In genomic region chr22:29836791-29837370, GRCh38 we compare ENCODE assay signal across 8 cellular contexts. TPM values are rescaled to one million over a fixed set of nuclear protein-coding genes. Genes with fewer than 3 reads are reported as not detected.
A peak's percentile ranks its signal among the peaks of the same experiment; 100 is the strongest.
DNase-seq lines count a peak whose midpoint lies in the region; ATAC-seq, FAIRE-seq and TF ChIP-seq lines count a peak whose summit lies in the region.
"Not testable (repeated sequence)": the region's sequence is repeated elsewhere in the genome, so short reads cannot be mapped to it uniquely, and the experiment has no call there.

No MANE protein-coding gene starts in this region.

- H3K9me3 ChIP-seq in CD8-positive, alpha-beta memory T cell (ENCODE audit: low read length); KOPT-K1 (ENCODE audit: insufficient read depth, low read length, poor library complexity, severe bottlenecking); HepG2 (ENCODE audit: low read length); tibial nerve: not testable (repeated sequence)

- not testable (repeated sequence) for H3K9me3 Mint-ChIP-seq in CD8-positive, alpha-beta memory T cell; T-helper 2 cell treated with Interferon-gamma antibody and Interleukin-4, amounts not matched to agents 5 μg/mL and 100 μg/mL, for 36 hours; activated naive CD8-positive, alpha-beta T cell treated with anti-CD3 and anti-CD28 coated beads for 36 hours; effector memory CD8-positive, alpha-beta T cell

- peaks cover 14% of the 10 kb centered on the region for H3K79me2 ChIP-seq in HepG2 (ENCODE audit: insufficient read depth, low read length)

- POLR2A ChIA-PET in CD8-positive, alpha-beta memory T cell (lab: Charles Lee) = interaction anchor here (1.3 kb wide), 1 partner anchor 13 kb away, joined by 3 read pairs; no protein-coding TSS in a partner anchor
- POLR2A ChIA-PET in HepG2 (lab: Yijun Ruan, JAX) = interaction anchor here (1.2 to 2.0 kb wide), 5 partner anchors 14 to 71 kb away, joined by 3 to 8 read pairs (median 4); partner anchors contain the start of genes UQCR10 and ZMAT5

- TF ChIP-seq POLR2A in HepG2 (IDR thresholded peaks at IDR 0.05; ENCODE audit: insufficient read depth in 1 of 2, low read depth in 2 of 2, low read length in 2 of 2); tibial nerve (IDR thresholded peaks at IDR 0.05): not testable (repeated sequence)

- DNase-seq in CD8-positive, alpha-beta memory T cell; T-helper 2 cell treated with Interferon-gamma antibody and Interleukin-4, amounts not matched to agents 5 μg/mL and 100 μg/mL, for 36 hours (ENCODE audit: low spot score); activated naive CD8-positive, alpha-beta T cell treated with anti-CD3 and anti-CD28 coated beads for 36 hours; effector memory CD8-positive, alpha-beta T cell; HepG2 (ENCODE audit: low spot score); tibial nerve (ENCODE audit: low spot score in 2 of 2): not testable (repeated sequence)
- peak; percentile 30 for DNase-seq in posterior vena cava (ENCODE audit: low spot score)

- not testable (repeated sequence) for H3K9ac ChIP-seq in HepG2 (ENCODE audit: insufficient read depth, low read depth, low read length)

- H3K27me3 ChIP-seq in CD8-positive, alpha-beta memory T cell (ENCODE audit: insufficient read depth, low read length, poor library complexity, severe bottlenecking); HepG2 (ENCODE audit: control insufficient read depth in 1 of 2, insufficient read depth in 2 of 2, low read length in 2 of 2); tibial nerve: not testable (repeated sequence)

- not testable (repeated sequence) for ATAC-seq in effector memory CD8-positive, alpha-beta T cell (replicated peaks); HepG2

- H3K27ac ChIP-seq in CD8-positive, alpha-beta memory T cell (ENCODE audit: low read depth, low read length); HepG2 (ENCODE audit: extremely low read length, insufficient read depth, low read length); tibial nerve: not testable (repeated sequence)
- H3K27ac ChIP-seq in KOPT-K1 (ENCODE audit: low read depth, low read length, poor library complexity, severe bottlenecking) = peak overlapping the region; percentile 62

- not testable (repeated sequence) for H3K4me3 ChIP-seq in CD8-positive, alpha-beta memory T cell (ENCODE audit: low read length)
- H3K4me3 ChIP-seq in HepG2 (replicated peaks in 1 of 3; ENCODE audit: insufficient read depth in 1 of 3, low read depth in 2 of 3, low read length in 3 of 3) (peak overlapping the region in 2 of 3 experiments; percentile 82 to 96; a peak in 3 of 6 replicates), tibial nerve (peak overlapping the region in 3 of 4 donors; percentile 87 to 97 (median 93))

- H3K36me3 Mint-ChIP-seq in CD8-positive, alpha-beta memory T cell = peaks cover 3 to 37% (median 8%) of the 10 kb centered on the region in 3 donors
- H3K36me3 Mint-ChIP-seq in T-helper 2 cell treated with Interferon-gamma antibody and Interleukin-4, amounts not matched to agents 5 μg/mL and 100 μg/mL, for 36 hours (ENCODE audit: low read depth) = peaks cover 24% of the 10 kb centered on the region
- H3K36me3 Mint-ChIP-seq in activated naive CD8-positive, alpha-beta T cell treated with anti-CD3 and anti-CD28 coated beads for 36 hours = not testable (repeated sequence)
- peaks cover 37% of the 10 kb centered on the region for H3K36me3 Mint-ChIP-seq in effector memory CD8-positive, alpha-beta T cell (ENCODE audit: insufficient read depth)

- H3K36me3 ChIP-seq in CD8-positive, alpha-beta memory T cell (ENCODE audit: insufficient read depth, low read length) = not testable (repeated sequence)
- H3K36me3 ChIP-seq in KOPT-K1 (ENCODE audit: insufficient read depth, low read length) (peaks cover 37% of the 10 kb centered on the region), HepG2 (replicated peaks in 1 of 2; ENCODE audit: control insufficient read depth in 1 of 2, insufficient read depth in 2 of 2, low read length in 2 of 2) (peaks cover 2 to 16% of the 10 kb centered on the region in 2 experiments), tibial nerve (peaks cover 0 to 36% (median 1%) of the 10 kb centered on the region in 3 donors)

- H3K4me3 Mint-ChIP-seq in CD8-positive, alpha-beta memory T cell = peak overlapping the region; percentile 91 to 100 (median 96)
- H3K4me3 Mint-ChIP-seq in T-helper 2 cell treated with Interferon-gamma antibody and Interleukin-4, amounts not matched to agents 5 μg/mL and 100 μg/mL, for 36 hours = peak overlapping the region; percentile 98
- H3K4me3 Mint-ChIP-seq in activated naive CD8-positive, alpha-beta T cell treated with anti-CD3 and anti-CD28 coated beads for 36 hours = peak overlapping the region; percentile 89
- H3K4me3 Mint-ChIP-seq in effector memory CD8-positive, alpha-beta T cell = peak overlapping the region; percentile 87 to 90

- intact Hi-C loops in HepG2 (cut with micrococcal nuclease; ENCODE audit: unreplicated experiment) = not testable (repeated sequence)
- intact Hi-C loops in posterior vena cava (cut with DNase I) = loop anchor here in 1 of 2 donors (10.0 kb wide), 1 partner anchor 168 kb away; no protein-coding TSS in a partner anchor

- H2AFZ ChIP-seq in HepG2 (ENCODE audit: low read length) = not testable (repeated sequence)

- not testable (repeated sequence) for TF ChIP-seq CTCF in HepG2 (CRISPR knock-in tag; IDR thresholded peaks at IDR 0.05); tibial nerve (IDR thresholded peaks at IDR 0.05)

- H4K20me1 ChIP-seq in HepG2 (ENCODE audit: insufficient read depth, low read length) = not testable (repeated sequence)

- peak overlapping the region; percentile 43 to 99 (median 81) for H3K27ac Mint-ChIP-seq in CD8-positive, alpha-beta memory T cell
- not testable (repeated sequence) for H3K27ac Mint-ChIP-seq in T-helper 2 cell treated with Interferon-gamma antibody and Interleukin-4, amounts not matched to agents 5 μg/mL and 100 μg/mL, for 36 hours
- H3K27ac Mint-ChIP-seq in activated naive CD8-positive, alpha-beta T cell treated with anti-CD3 and anti-CD28 coated beads for 36 hours = peak overlapping the region; percentile 78
- H3K27ac Mint-ChIP-seq in effector memory CD8-positive, alpha-beta T cell = peak overlapping the region in 1 of 2 donors; percentile 95

- H3K4me2 ChIP-seq in HepG2 (ENCODE audit: low read depth, low read length) = peak overlapping the region; percentile 89

- in situ Hi-C loops in HepG2 (cut with HindIII; ENCODE audit: extremely low pct_ligation_motif_present, low pct_unique_long_range_greater_than_20kb) = not testable (repeated sequence)

- 91% methylated on average over 18 of the region's 18 CpGs for WGBS in HepG2 (ENCODE audit: low lambda C conversion rate)
- WGBS in tibial nerve, 2 donors = 90 to 95% methylated on average over 18 of the region's 18 CpGs

- TF ChIP-seq EP300 in HepG2 (IDR thresholded peaks at IDR 0.05; ENCODE audit: low read depth in 2 of 2, low read length in 2 of 2); HepG2 (CRISPR knock-in tag; IDR thresholded peaks at IDR 0.05; ENCODE audit: borderline replicate concordance); tibial nerve (IDR thresholded peaks at IDR 0.05): not testable (repeated sequence)

- not testable (repeated sequence) for TF ChIP-seq RAD21 in HepG2 (CRISPR knock-in tag; IDR thresholded peaks at IDR 0.05)

- H3K4me1 Mint-ChIP-seq in CD8-positive, alpha-beta memory T cell = peaks cover 36 to 52% (median 48%) of the 10 kb centered on the region in 3 donors
- peaks cover 23% of the 10 kb centered on the region for H3K4me1 Mint-ChIP-seq in T-helper 2 cell treated with Interferon-gamma antibody and Interleukin-4, amounts not matched to agents 5 μg/mL and 100 μg/mL, for 36 hours (ENCODE audit: low read depth)
- peaks cover 34% of the 10 kb centered on the region for H3K4me1 Mint-ChIP-seq in activated naive CD8-positive, alpha-beta T cell treated with anti-CD3 and anti-CD28 coated beads for 36 hours
- peaks cover 20 to 44% of the 10 kb centered on the region in 2 donors for H3K4me1 Mint-ChIP-seq in effector memory CD8-positive, alpha-beta T cell (ENCODE audit: low read depth in 2 of 2)

- H3K27me3 Mint-ChIP-seq in CD8-positive, alpha-beta memory T cell; T-helper 2 cell treated with Interferon-gamma antibody and Interleukin-4, amounts not matched to agents 5 μg/mL and 100 μg/mL, for 36 hours (ENCODE audit: low read depth); activated naive CD8-positive, alpha-beta T cell treated with anti-CD3 and anti-CD28 coated beads for 36 hours; effector memory CD8-positive, alpha-beta T cell: not testable (repeated sequence)

- H3K4me1 ChIP-seq in CD8-positive, alpha-beta memory T cell (ENCODE audit: insufficient read depth, low read length) = peaks cover 16% of the 10 kb centered on the region
- H3K4me1 ChIP-seq in HepG2 (ENCODE audit: insufficient read depth, low read length) (peaks cover 30% of the 10 kb centered on the region), tibial nerve (peaks cover 0 to 26% (median 11%) of the 10 kb centered on the region in 4 donors)

- CTCF ChIA-PET in CD8-positive, alpha-beta memory T cell (lab: Charles Lee) = interaction anchor here (0.6 to 1.9 kb wide), 2 partner anchors 10 to 30 kb away, joined by 4 to 5 read pairs; no protein-coding TSS in a partner anchor
- CTCF ChIA-PET in HepG2 (lab: Yijun Ruan, JAX; ENCODE audit: low intra/inter-chr PET ratio, low total read pairs) = not testable (repeated sequence)

- BruUV-seq in HepG2 (replicated peaks; lab: Mats Ljungman, UMichigan) = not testable (repeated sequence)

- FAIRE-seq in HepG2 (lab: Jason Lieb, UNC) = not testable (repeated sequence)

RNA-seq across cellular contexts. Expression of gene ASCC2, which starts 1.2 kb away (rescaled TPM):
- 10 to 100 TPM; 81.1 to 84.5 TPM for total RNA-seq in CD8-positive, alpha-beta memory T cell
- polyA plus RNA-seq in CD8-positive, alpha-beta memory T cell = 60.0 TPM
- total RNA-seq in activated naive CD8-positive, alpha-beta T cell treated with anti-CD3 and anti-CD28 coated beads for 36 hours = 10 to 100 TPM; 70.9 to 73.5 TPM
- total RNA-seq in HepG2 (2016; rRNA removed; fragmentation: Illumina TruSeq; extraction: Trizol) (24.3 and 26.3 TPM in 2 replicates), posterior vena cava (10 to 100 TPM; 31.3 to 37.2 TPM), tibial nerve (10 to 100 TPM; 30.4 to 45.3 (median 40.9) TPM)
- total RNA-seq in HepG2 (2016; cell fraction: cytosol; rRNA removed; fragmentation: Illumina TruSeq; extraction: Trizol; ENCODE audit: low read depth) = 17.6 and 18.6 TPM in 2 replicates
- total RNA-seq in HepG2 (2016; cell fraction: insoluble cytoplasmic fraction; rRNA removed; fragmentation: Illumina TruSeq; extraction: Trizol) = 22.7 and 27.6 TPM in 2 replicates
- 25.1 and 25.9 TPM in 2 replicates for total RNA-seq in HepG2 (2016; cell fraction: membrane; rRNA removed; fragmentation: Illumina TruSeq; extraction: Trizol)
- 25.8 and 29.0 TPM in 2 replicates for total RNA-seq in HepG2 (2016; cell fraction: nucleus; rRNA removed; fragmentation: Illumina TruSeq; extraction: Trizol)
- polyA plus RNA-seq in HepG2 (2011; rRNA removed) = 26.2 and 29.9 TPM in 2 replicates
- 17.5 and 19.1 TPM in 2 replicates for polyA plus RNA-seq in HepG2 (2011; cell fraction: cytosol; rRNA removed)
- polyA plus RNA-seq in HepG2 (2011; cell fraction: nucleus; rRNA removed) = 43.6 and 44.8 TPM in 2 replicates
- 21.1 and 26.8 TPM in 2 replicates for polyA plus RNA-seq in HepG2 (2012)
- polyA plus RNA-seq in HepG2 (2016; cell fraction: cytosol; fragmentation: Illumina TruSeq; extraction: Trizol; ENCODE audit: low read depth) = 18.0 and 18.4 TPM in 2 replicates
- 35.0 and 42.8 TPM in 2 replicates for polyA plus RNA-seq in HepG2 (2016; cell fraction: insoluble cytoplasmic fraction; fragmentation: Illumina TruSeq; extraction: Trizol; ENCODE audit: low read depth)
- 25.5 and 26.7 TPM in 2 replicates for polyA plus RNA-seq in HepG2 (2016; cell fraction: membrane; fragmentation: Illumina TruSeq; extraction: Trizol; ENCODE audit: low read depth)
- polyA plus RNA-seq in HepG2 (2016; cell fraction: nucleus; fragmentation: Illumina TruSeq; extraction: Trizol; ENCODE audit: insufficient read depth, low read depth) = 59.5 and 59.7 TPM in 2 replicates
- polyA minus RNA-seq in HepG2 (2011; rRNA and poly(A)+ RNA removed; ENCODE audit: low replicate concordance) = 45.5 and 76.2 TPM in 2 replicates
- 17.1 and 17.2 TPM in 2 replicates for polyA minus RNA-seq in HepG2 (2011; cell fraction: cytosol; rRNA and poly(A)+ RNA removed)
- 38.6 and 40.3 TPM in 2 replicates for polyA minus RNA-seq in HepG2 (2011; cell fraction: nucleus; rRNA and poly(A)+ RNA removed)

RNA-seq across cellular contexts. Expression of gene MTMR3, which starts 46.1 kb away (rescaled TPM):
- 10 to 100 TPM; 20.6 to 22.5 TPM for total RNA-seq in CD8-positive, alpha-beta memory T cell
- 19.7 TPM for polyA plus RNA-seq in CD8-positive, alpha-beta memory T cell
- 10 to 100 TPM; 16.3 to 16.9 TPM for total RNA-seq in activated naive CD8-positive, alpha-beta T cell treated with anti-CD3 and anti-CD28 coated beads for 36 hours
- 12.6 and 15.8 TPM in 2 replicates for total RNA-seq in HepG2 (2016; rRNA removed; fragmentation: Illumina TruSeq; extraction: Trizol)
- 8.7 and 10.0 TPM in 2 replicates for total RNA-seq in HepG2 (2016; cell fraction: cytosol; rRNA removed; fragmentation: Illumina TruSeq; extraction: Trizol; ENCODE audit: low read depth)
- total RNA-seq in HepG2 (2016; cell fraction: insoluble cytoplasmic fraction; rRNA removed; fragmentation: Illumina TruSeq; extraction: Trizol) = 13.0 and 14.8 TPM in 2 replicates
- total RNA-seq in HepG2 (2016; cell fraction: membrane; rRNA removed; fragmentation: Illumina TruSeq; extraction: Trizol) = 5.7 and 6.5 TPM in 2 replicates
- 13.8 and 18.4 TPM in 2 replicates for total RNA-seq in HepG2 (2016; cell fraction: nucleus; rRNA removed; fragmentation: Illumina TruSeq; extraction: Trizol)
- 24.8 and 29.8 TPM in 2 replicates for polyA plus RNA-seq in HepG2 (2011; rRNA removed)
- 11.2 and 11.6 TPM in 2 replicates for polyA plus RNA-seq in HepG2 (2011; cell fraction: cytosol; rRNA removed)
- polyA plus RNA-seq in HepG2 (2011; cell fraction: nucleus; rRNA removed) = 118 TPM in 2 replicates
- polyA plus RNA-seq in HepG2 (2012) = 13.5 and 15.0 TPM in 2 replicates
- polyA plus RNA-seq in HepG2 (2016; cell fraction: cytosol; fragmentation: Illumina TruSeq; extraction: Trizol; ENCODE audit: low read depth) = 0.43 and 0.50 TPM in 2 replicates
- 7.1 and 8.6 TPM in 2 replicates for polyA plus RNA-seq in HepG2 (2016; cell fraction: insoluble cytoplasmic fraction; fragmentation: Illumina TruSeq; extraction: Trizol; ENCODE audit: low read depth)
- polyA plus RNA-seq in HepG2 (2016; cell fraction: membrane; fragmentation: Illumina TruSeq; extraction: Trizol; ENCODE audit: low read depth) = 1.5 and 1.7 TPM in 2 replicates
- polyA plus RNA-seq in HepG2 (2016; cell fraction: nucleus; fragmentation: Illumina TruSeq; extraction: Trizol; ENCODE audit: insufficient read depth, low read depth) = 22.3 and 26.9 TPM in 2 replicates
- polyA minus RNA-seq in HepG2 (2011; rRNA and poly(A)+ RNA removed; ENCODE audit: low replicate concordance) = 28.7 and 66.5 TPM in 2 replicates
- 8.6 and 12.1 TPM in 2 replicates for polyA minus RNA-seq in HepG2 (2011; cell fraction: cytosol; rRNA and poly(A)+ RNA removed)
- polyA minus RNA-seq in HepG2 (2011; cell fraction: nucleus; rRNA and poly(A)+ RNA removed) = 38.9 and 42.6 TPM in 2 replicates
- 10 to 100 TPM; 35.8 to 37.6 TPM for total RNA-seq in posterior vena cava
- total RNA-seq in tibial nerve = 10 to 100 TPM; 56.1 to 91.2 (median 74.5) TPM
